Comparison of ENCODE assay signal across 21 cellular contexts in genomic region chr9:131649646-131650045, GRCh38.
DNase-seq lines count a peak whose midpoint lies in the region; ATAC-seq lines count a peak whose summit lies in the region.
"Had no signal": no experiment of that assay in that cellular context is flagged by ENCODE, and none has a peak within 500 bp of the region (broad histone marks: within the 10 kb centered on the region; RNA-seq: fewer than 3 reads in every experiment).

No MANE protein-coding gene starts in this region.

- H3K4me3 ChIP-seq in subcutaneous abdominal adipose tissue (ENCODE audit: low read depth in 1 of 5, low read length in 5 of 5): no peak overlapping the region
- H3K4me3 ChIP-seq: A549, adrenal gland, uterus had no signal

- peak overlapping the region; percentile 13 for H3K27ac Mint-ChIP-seq in activated T-cell treated with anti-CD3 and anti-CD28 coated beads, Interleukin-2, amount 50 U/mL, for 24 hours
- H3K27ac Mint-ChIP-seq in T-helper 17 cell: peak overlapping the region; percentile 57
- H3K27ac Mint-ChIP-seq: CD4-positive, alpha-beta T cell had no signal

- no peaks in the 10 kb centered on the region for H3K27me3 Mint-ChIP-seq in activated T-cell treated with anti-CD3 and anti-CD28 coated beads, Interleukin-2, amount 50 U/mL, for 24 hours
- H3K27me3 Mint-ChIP-seq in T-helper 17 cell: no peaks in the 10 kb centered on the region
- H3K27me3 Mint-ChIP-seq: CD4-positive, alpha-beta T cell had no signal

- H3K9ac ChIP-seq in subcutaneous abdominal adipose tissue (ENCODE audit: low read length in 5 of 5): no peak overlapping the region
- H3K9ac ChIP-seq: SK-N-SH had no signal

- H3K4me3 Mint-ChIP-seq in activated T-cell treated with anti-CD3 and anti-CD28 coated beads, Interleukin-2, amount 50 U/mL, for 24 hours: no peak overlapping the region
- no peak overlapping the region for H3K4me3 Mint-ChIP-seq in T-helper 17 cell
- H3K4me3 Mint-ChIP-seq: CD4-positive, alpha-beta T cell; neural crest cell had no signal

- no peaks in the 10 kb centered on the region for H3K9me3 Mint-ChIP-seq in activated T-cell treated with anti-CD3 and anti-CD28 coated beads, Interleukin-2, amount 50 U/mL, for 24 hours
- H3K9me3 Mint-ChIP-seq: CD4-positive, alpha-beta T cell; neural crest cell had no signal

- no peaks in the 10 kb centered on the region for H3K27me3 ChIP-seq in subcutaneous abdominal adipose tissue (ENCODE audit: control insufficient read depth in 5 of 5, insufficient read depth in 4 of 5, low read length in 5 of 5)
- H3K27me3 ChIP-seq: adrenal gland, uterus had no signal

- H3K4me1 Mint-ChIP-seq in activated T-cell treated with anti-CD3 and anti-CD28 coated beads, Interleukin-2, amount 50 U/mL, for 24 hours (ENCODE audit: low read depth): peaks cover 66% of the 10 kb centered on the region
- peaks cover 40% of the 10 kb centered on the region for H3K4me1 Mint-ChIP-seq in T-helper 17 cell

- H3K27ac ChIP-seq in subcutaneous abdominal adipose tissue (ENCODE audit: low read depth, low read length): peak overlapping the region; percentile 8
- H3K27ac ChIP-seq: uterus had no signal

- H3K36me3 Mint-ChIP-seq in activated T-cell treated with anti-CD3 and anti-CD28 coated beads, Interleukin-2, amount 50 U/mL, for 24 hours (ENCODE audit: low read depth): peaks cover 56% of the 10 kb centered on the region
- peaks cover 2% of the 10 kb centered on the region for H3K36me3 Mint-ChIP-seq in T-helper 17 cell (ENCODE audit: low read depth)

- DNase-seq in activated T-cell treated with anti-CD3 and anti-CD28 coated beads, Interleukin-2, amount 50 U/mL, for 24 hours: no peak
- DNase-seq in activated T-cell treated with anti-CD3 and anti-CD28 coated beads, Interleukin-2, amount 50 U/mL, for 1 hour: no peak
- DNase-seq in T-helper 17 cell (no peak), myocyte (ENCODE audit: low read depth) (peak; percentile 94), NCI-H748 (lab: John Stamatoyannopoulos, UW; ENCODE audit: unreplicated experiment) (no peak), germinal center (ENCODE audit: low spot score) (no peak), kidney tubule cell (ENCODE audit: low spot score) (no peak)
- DNase-seq: activated effector memory CD4-positive, alpha-beta T cell treated with anti-CD3 and anti-CD28 coated beads, Interleukin-2, amount 50 U/mL, for 16 hours; CD4-positive, alpha-beta T cell; dermis blood vessel endothelial cell; midbrain; NCI-H1105 treated with DMSO at 0.1 percent for 48 hours; NK-92 treated with Interleukin-12 subunit alpha and Interleukin-12 subunit beta, amount 100 ng/mL, for 24 hours; SK-N-SH; stimulated activated CD4-positive, alpha-beta T cell treated with anti-CD3 and anti-CD28 coated beads, Interleukin-4, amount 100 ng/mL, for 4 hours; uterus had no signal

- H3K4me1 ChIP-seq in subcutaneous abdominal adipose tissue (ENCODE audit: control insufficient read depth in 5 of 5, insufficient read depth in 5 of 5, low read length in 5 of 5): peaks cover 0 to 24% (median 19%) of the 10 kb centered on the region in 5 donors
- H3K4me1 ChIP-seq: uterus had no signal

- H3K36me3 ChIP-seq in subcutaneous abdominal adipose tissue (ENCODE audit: control insufficient read depth in 5 of 5, insufficient read depth in 5 of 5, low read length in 5 of 5): peaks cover 0 to 35% (median 25%) of the 10 kb centered on the region in 5 donors
- H3K36me3 ChIP-seq: adrenal gland, uterus had no signal

- no peak for ATAC-seq in T-helper 17 cell
- ATAC-seq: activated CD4-positive, CD25-positive, alpha-beta regulatory T cell treated with anti-CD3 and anti-CD28 coated beads, Interleukin-2, amount 50 U/mL, for 24 hours had no signal

- H3K9me3 ChIP-seq in T-helper 17 cell (ENCODE audit: control insufficient read depth, low read length, poor library complexity, severe bottlenecking) (no peaks in the 10 kb centered on the region), subcutaneous abdominal adipose tissue (ENCODE audit: control insufficient read depth in 5 of 5, low read length in 5 of 5) (no peaks in the 10 kb centered on the region)
- H3K9me3 ChIP-seq: A549, adrenal gland, SK-N-SH, uterus had no signal
